In the genomic region with DNA sequence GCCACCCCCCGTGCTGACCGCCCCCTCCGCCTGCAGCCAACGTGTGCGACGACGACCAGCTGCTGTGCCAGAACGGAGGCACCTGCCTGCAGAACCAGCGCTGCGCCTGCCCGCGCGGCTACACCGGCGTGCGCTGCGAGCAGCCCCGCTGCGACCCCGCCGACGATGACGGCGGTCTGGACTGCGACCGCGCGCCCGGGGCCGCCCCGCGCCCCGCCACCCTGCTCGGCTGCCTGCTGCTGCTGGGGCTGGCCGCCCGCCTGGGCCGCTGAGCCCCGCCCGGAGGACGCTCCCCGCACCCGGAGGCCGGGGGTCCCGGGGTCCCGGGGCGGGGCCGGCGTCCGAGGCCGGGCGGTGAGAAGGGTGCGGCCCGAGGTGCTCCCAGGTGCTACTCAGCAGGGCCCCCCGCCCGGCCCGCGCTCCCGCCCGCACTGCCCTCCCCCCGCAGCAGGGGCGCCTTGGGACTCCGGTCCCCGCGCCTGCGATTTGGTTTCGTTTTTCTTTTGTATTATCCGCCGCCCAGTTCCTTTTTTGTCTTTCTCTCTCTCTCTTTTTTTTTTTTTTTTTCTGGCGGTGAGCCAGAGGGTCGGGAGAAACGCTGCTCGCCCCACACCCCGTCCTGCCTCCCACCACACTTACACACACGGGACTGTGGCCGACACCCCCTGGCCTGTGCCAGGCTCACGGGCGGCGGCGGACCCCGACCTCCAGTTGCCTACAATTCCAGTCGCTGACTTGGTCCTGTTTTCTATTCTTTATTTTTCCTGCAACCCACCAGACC, we compare ENCODE assay signal across 8 cellular contexts.
A peak's percentile ranks its signal among the peaks of the same experiment; 100 is the strongest.
DNase-seq lines count a peak whose midpoint lies in the region; ATAC-seq and TF ChIP-seq lines count a peak whose summit lies in the region.

No MANE protein-coding gene starts in this region.

- DNase-seq in MG63 (no peak), fibroblast of villous mesenchyme (ENCODE audit: low read depth) (peak; percentile 29), progenitor cell of endocrine pancreas (ENCODE audit: low spot score, unreplicated experiment) (no peak), NCI-H2107 (lab: John Stamatoyannopoulos, UW) (no peak)
- peak; percentile 54 for DNase-seq in activated T-cell treated with anti-CD3 and anti-CD28 coated beads, Interleukin-2, amount 50 U/mL, for 1 hour

- H3K36me3 ChIP-seq in MG63: no peaks in the 10 kb centered on the region

- TF ChIP-seq CTCF in fibroblast of villous mesenchyme (IDR thresholded peaks at IDR 0.05; ENCODE audit: insufficient read depth, low read depth, low read length) (no peak), progenitor cell of endocrine pancreas (IDR thresholded peaks at IDR 0.05; ENCODE audit: unreplicated experiment) (no peak)

- peaks cover 53% of the 10 kb centered on the region for H3K27me3 Mint-ChIP-seq in progenitor cell of endocrine pancreas

- peak overlapping the region; percentile 83 for H3K4me3 Mint-ChIP-seq in progenitor cell of endocrine pancreas (ENCODE audit: low read depth)

- peak overlapping the region; percentile 55 for H3K27ac Mint-ChIP-seq in progenitor cell of endocrine pancreas

- H3K4me1 Mint-ChIP-seq in progenitor cell of endocrine pancreas (ENCODE audit: low read depth): peaks cover 6% of the 10 kb centered on the region

- H3K27me3 ChIP-seq in MG63: no peaks in the 10 kb centered on the region

- no peaks in the 10 kb centered on the region for H3K9me3 Mint-ChIP-seq in progenitor cell of endocrine pancreas (ENCODE audit: low read depth)

- ATAC-seq in GM18517 (IDR thresholded peaks at IDR 0.05; ENCODE audit: unreplicated experiment): peak; percentile 6
- ATAC-seq in GM18861 (IDR thresholded peaks at IDR 0.05; ENCODE audit: unreplicated experiment): no peak
- ATAC-seq in GM21737 (IDR thresholded peaks at IDR 0.05; ENCODE audit: unreplicated experiment): no peak

- H3K9me3 ChIP-seq in MG63: no peaks in the 10 kb centered on the region

- H3K4me3 ChIP-seq in MG63 (peak overlapping the region; percentile 48), fibroblast of villous mesenchyme (ENCODE audit: low read depth, low read length) (peak overlapping the region; percentile 66)

- no peaks in the 10 kb centered on the region for H3K36me3 Mint-ChIP-seq in progenitor cell of endocrine pancreas (ENCODE audit: insufficient read depth)

Comparison
In these comparisons a context has a peak if more than half of its experiments do, and no peak if none do; other contexts are left out.
1. DNase-seq: peak in activated T-cell treated with anti-CD3 and anti-CD28 coated beads, Interleukin-2, amount 50 U/mL, for 1 hour (single experiment) and fibroblast of villous mesenchyme (single experiment); none in MG63 (single experiment), progenitor cell of endocrine pancreas (single experiment) and NCI-H2107 (single experiment).